23 cellular contexts compared by ENCODE assay signal in genomic region chr4:186342582-186342981, GRCh38.
A peak's percentile ranks its signal among the peaks of the same experiment; 100 is the strongest.
DNase-seq lines count a peak whose midpoint lies in the region; ATAC-seq, FAIRE-seq and TF ChIP-seq lines count a peak whose summit lies in the region.
"Had no signal": no experiment of that assay in that cellular context is flagged by ENCODE, and none has a peak within 500 bp of the region (broad histone marks: within the 10 kb centered on the region; RNA-seq: fewer than 3 reads in every experiment).

No MANE protein-coding gene starts in this region.

- DNase-seq in H54 (ENCODE audit: insufficient read length, low spot score) (peak; percentile 2), NCI-H226 (peak; percentile 7), bronchial epithelial cell (ENCODE audit: low read depth) (peak; percentile 62), left lung (no peak), neural progenitor cell (ENCODE audit: low spot score) (no peak), mesothelial cell of epicardium (ENCODE audit: low spot score in 2 of 2, unreplicated experiment in 2 of 2) (no peak), stomach (no peak)
- DNase-seq: BE2C; CD8-positive, alpha-beta T cell; DND-41; KG1; MG63; NCI-H1105; NCI-H1694; NCI-H524; Right ventricle myocardium superior; T-helper 1 cell had no signal

- no peaks in the 10 kb centered on the region for H3F3A ChIP-seq in neural progenitor cell (ENCODE audit: low read depth)

- TF ChIP-seq CTCF in bronchial epithelial cell (IDR thresholded peaks at IDR 0.05; ENCODE audit: insufficient read depth, low read length, severe bottlenecking) (no peak), left lung (IDR thresholded peaks at IDR 0.05) (no peak), neural progenitor cell (IDR thresholded peaks at IDR 0.05) (no peak), mesothelial cell of epicardium (IDR thresholded peaks at IDR 0.05; ENCODE audit: unreplicated experiment) (no peak), stomach (IDR thresholded peaks at IDR 0.05) (no peak)

- H3K36me3 Mint-ChIP-seq in neural progenitor cell (no peaks in the 10 kb centered on the region), mesothelial cell of epicardium (no peaks in the 10 kb centered on the region)
- H3K36me3 Mint-ChIP-seq: CD8-positive, alpha-beta T cell had no signal

- H3K36me3 ChIP-seq in bronchial epithelial cell (ENCODE audit: control insufficient read depth, insufficient read depth, low read length) (no peaks in the 10 kb centered on the region), left lung (no peaks in the 10 kb centered on the region), neural progenitor cell (no peaks in the 10 kb centered on the region), stomach (no peaks in the 10 kb centered on the region)
- H3K36me3 ChIP-seq: BE2C, MG63 had no signal

- no peaks in the 10 kb centered on the region for H3K27me3 ChIP-seq in bronchial epithelial cell (ENCODE audit: control insufficient read depth, insufficient read depth, low read length)
- peaks cover 0 to 8% of the 10 kb centered on the region in 2 donors for H3K27me3 ChIP-seq in left lung
- H3K27me3 ChIP-seq in neural progenitor cell, result peaks cover 17% of the 10 kb centered on the region
- H3K27me3 ChIP-seq in stomach, result peaks cover 0 to 8% (median 0%) of the 10 kb centered on the region in 3 donors
- H3K27me3 ChIP-seq: MG63 had no signal

- H3K27me3 Mint-ChIP-seq in neural progenitor cell (ENCODE audit: insufficient read depth, low read depth) (peaks cover 4% of the 10 kb centered on the region), mesothelial cell of epicardium (ENCODE audit: low read depth) (peaks cover 8% of the 10 kb centered on the region)

- H2AFZ ChIP-seq in neural progenitor cell (replicated peaks), result no peak overlapping the region

- H3K9me3 Mint-ChIP-seq in neural progenitor cell (peaks cover 2% of the 10 kb centered on the region), mesothelial cell of epicardium (peaks cover 10% of the 10 kb centered on the region)
- H3K9me3 Mint-ChIP-seq: CD8-positive, alpha-beta T cell had no signal

- H4K20me1 ChIP-seq in neural progenitor cell (ENCODE audit: low read depth), result no peaks in the 10 kb centered on the region

- 80 to 94% (median 88%) methylated on average over 5 of the region's 5 CpGs for WGBS in stomach, 5 donors

- H3K4me2 ChIP-seq in neural progenitor cell, result no peak overlapping the region

- no peak overlapping the region for H3K27ac Mint-ChIP-seq in neural progenitor cell
- no peak overlapping the region for H3K27ac Mint-ChIP-seq in mesothelial cell of epicardium
- H3K27ac Mint-ChIP-seq: CD8-positive, alpha-beta T cell had no signal

- no peak for TF ChIP-seq EP300 in stomach (IDR thresholded peaks at IDR 0.05)

- H3K4me1 Mint-ChIP-seq in neural progenitor cell (no peaks in the 10 kb centered on the region), mesothelial cell of epicardium (no peaks in the 10 kb centered on the region)

- peak; percentile 24 for ATAC-seq in left lung
- ATAC-seq in HG02798 (IDR thresholded peaks at IDR 0.05; ENCODE audit: poor library complexity, unreplicated experiment), result no peak
- ATAC-seq: CD8-positive, alpha-beta T cell had no signal

- no peaks in the 10 kb centered on the region for H3K79me2 ChIP-seq in neural progenitor cell (ENCODE audit: low read depth)

- no peaks in the 10 kb centered on the region for H3K9me3 ChIP-seq in left lung
- H3K9me3 ChIP-seq in neural progenitor cell (ENCODE audit: low read depth), result no peaks in the 10 kb centered on the region
- peaks cover 0 to 10% (median 3%) of the 10 kb centered on the region in 4 donors for H3K9me3 ChIP-seq in stomach
- H3K9me3 ChIP-seq: BE2C, MG63 had no signal

- H3K27ac ChIP-seq in left lung, result no peak overlapping the region
- no peak overlapping the region for H3K27ac ChIP-seq in neural progenitor cell
- no peak overlapping the region for H3K27ac ChIP-seq in stomach
- H3K27ac ChIP-seq: HL-60, SK-N-MC had no signal

- H3K4me1 ChIP-seq in left lung (no peaks in the 10 kb centered on the region), neural progenitor cell (no peaks in the 10 kb centered on the region), stomach (no peaks in the 10 kb centered on the region)
- H3K4me1 ChIP-seq: BE2C had no signal

- H3K4me3 ChIP-seq in bronchial epithelial cell (ENCODE audit: low read depth, low read length), result no peak overlapping the region
- no peak overlapping the region for H3K4me3 ChIP-seq in left lung
- no peak overlapping the region for H3K4me3 ChIP-seq in neural progenitor cell
- no peak overlapping the region for H3K4me3 ChIP-seq in stomach
- H3K4me3 ChIP-seq: MG63, SK-N-MC had no signal

- TF ChIP-seq POLR2A in H54 (IDR thresholded peaks at IDR 0.05; ENCODE audit: low read depth, low read length) (no peak), stomach (IDR thresholded peaks at IDR 0.05) (no peak)

- intact Hi-C loops in left lung (cut with DNase I), result no loop called here
- intact Hi-C loops in stomach (cut with DNase I; ENCODE audit: low total_unique reads), result no loop called here

- no peak overlapping the region for H3K4me3 Mint-ChIP-seq in neural progenitor cell
- no peak overlapping the region for H3K4me3 Mint-ChIP-seq in mesothelial cell of epicardium
- H3K4me3 Mint-ChIP-seq: CD8-positive, alpha-beta T cell had no signal

- H3K9ac ChIP-seq in neural progenitor cell, result no peak overlapping the region

- FAIRE-seq in H54 (lab: Jason Lieb, UNC), result no peak
- no peak for FAIRE-seq in bronchial epithelial cell (lab: Jason Lieb, UNC)
- FAIRE-seq: D721Med, GM12892, H1 had no signal

Comparison
In these comparisons a context has a peak if more than half of its experiments do, and no peak if none do; other contexts are left out.
1. DNase-seq: peak in H54 (single experiment), NCI-H226 (single experiment) and bronchial epithelial cell (single experiment); none in left lung (0 of 2), neural progenitor cell (single experiment), mesothelial cell of epicardium (0 of 2) and stomach (single experiment).